In the genomic region with DNA sequence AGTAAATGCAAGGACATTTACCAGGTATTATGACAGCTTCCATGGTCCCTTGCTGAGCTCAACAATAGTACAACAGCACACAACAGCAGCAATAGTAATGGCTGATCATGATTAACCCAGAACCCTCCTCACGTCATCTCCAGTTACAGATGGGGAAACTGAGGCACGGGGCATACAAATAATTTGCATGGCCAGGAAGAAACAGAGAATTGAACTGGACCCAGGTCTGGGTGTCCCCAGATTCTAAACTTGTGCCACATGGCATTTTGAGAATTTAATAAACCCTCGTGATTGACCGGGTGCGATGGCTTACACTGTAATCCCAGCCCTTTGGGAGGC, we compare ENCODE assay signal across 9 cellular contexts. TPM values are rescaled to one million over a fixed set of nuclear protein-coding genes. Genes with fewer than 3 reads are reported as not detected.
DNase-seq lines count a peak whose midpoint lies in the region; ATAC-seq, FAIRE-seq and TF ChIP-seq lines count a peak whose summit lies in the region.
"Had no signal": no experiment of that assay in that cellular context is flagged by ENCODE, and none has a peak within 500 bp of the region (broad histone marks: within the 10 kb centered on the region; RNA-seq: fewer than 3 reads in every experiment).

No MANE protein-coding gene starts in this region.

- H3K9ac ChIP-seq in HepG2 (ENCODE audit: insufficient read depth, low read depth, low read length), result peak overlapping the region; percentile 50; the same call in 1 of the 2 replicates

- TF ChIP-seq EP300 in HepG2 (IDR thresholded peaks at IDR 0.05; ENCODE audit: low read depth in 2 of 2, low read length in 2 of 2) (no peak), HepG2 (CRISPR knock-in tag; IDR thresholded peaks at IDR 0.05; ENCODE audit: borderline replicate concordance) (no peak), tibial nerve (IDR thresholded peaks at IDR 0.05) (no peak)

- TF ChIP-seq POLR2A in HepG2 (IDR thresholded peaks at IDR 0.05; ENCODE audit: insufficient read depth in 1 of 2, low read depth in 2 of 2, low read length in 2 of 2) (no peak), tibial nerve (IDR thresholded peaks at IDR 0.05) (no peak)

- DNase-seq in activated naive CD4-positive, alpha-beta T cell treated with Interleukin-2 at 50 U/mL for 16 hours, result no peak
- DNase-seq in ascending aorta (ENCODE audit: low spot score in 2 of 2), result no peak
- DNase-seq in HepG2 (ENCODE audit: low spot score), result no peak
- DNase-seq in tibial nerve (ENCODE audit: low spot score in 2 of 2), result no peak
- no peak for DNase-seq in GM13977 (ENCODE audit: low spot score)
- no peak for DNase-seq in iPS-NIHi11 (ENCODE audit: low spot score)
- no peak for DNase-seq in ecto neural progenitor cell (ENCODE audit: low spot score)

- CTCF ChIA-PET in HepG2 (lab: Yijun Ruan, JAX; ENCODE audit: low intra/inter-chr PET ratio, low total read pairs), result no interaction called here

- no peaks in the 10 kb centered on the region for H3K36me3 Mint-ChIP-seq in activated naive CD4-positive, alpha-beta T cell treated with anti-CD3 and anti-CD28 coated beads, Interleukin-2, amount 50 U/mL, for 24 hours

- H3K9me3 ChIP-seq in ascending aorta (no peaks in the 10 kb centered on the region), HepG2 (ENCODE audit: low read length) (no peaks in the 10 kb centered on the region), tibial nerve (no peaks in the 10 kb centered on the region)

- H3K36me3 ChIP-seq in ascending aorta (no peaks in the 10 kb centered on the region), HepG2 (replicated peaks in 1 of 2; ENCODE audit: control insufficient read depth in 1 of 2, insufficient read depth in 2 of 2, low read length in 2 of 2) (no peaks in the 10 kb centered on the region), tibial nerve (no peaks in the 10 kb centered on the region)

- intact Hi-C loops in ascending aorta (cut with DNase I) (loop anchor here (5.0 to 10.0 kb wide), 2 partner anchors 97 to 310 kb away; partner anchors contain the start of genes ARRDC2 and SSBP4), HepG2 (cut with micrococcal nuclease; ENCODE audit: unreplicated experiment) (no loop called here)

- H3K27ac ChIP-seq in ascending aorta, result peak overlapping the region; percentile 80 to 90
- peak overlapping the region; percentile 34 for H3K27ac ChIP-seq in HepG2 (ENCODE audit: extremely low read length, insufficient read depth, low read length)
- peak overlapping the region; percentile 44 to 86 (median 72) for H3K27ac ChIP-seq in tibial nerve

- H3K4me3 ChIP-seq in ascending aorta, result peak overlapping the region; percentile 43 to 60
- peak overlapping the region; percentile 28 to 69 (median 62); a peak in 5 of 6 replicates for H3K4me3 ChIP-seq in HepG2 (replicated peaks in 1 of 3; ENCODE audit: insufficient read depth in 1 of 3, low read depth in 2 of 3, low read length in 3 of 3)
- H3K4me3 ChIP-seq in tibial nerve, result peak overlapping the region; percentile 1 to 44 (median 26)

- H2AFZ ChIP-seq in HepG2 (ENCODE audit: low read length), result no peak overlapping the region

- no peak for FAIRE-seq in HepG2 (lab: Jason Lieb, UNC)
- FAIRE-seq: small intestine had no signal

- in situ Hi-C loops in HepG2 (cut with HindIII; ENCODE audit: extremely low pct_ligation_motif_present, low pct_unique_long_range_greater_than_20kb) (no loop called here), GM13977 (cut with MboI; ENCODE audit: low pct_unique_long_range_greater_than_20kb, low sequenced_read_pairs, unreplicated experiment) (no loop called here)

- TF ChIP-seq RAD21 in HepG2 (CRISPR knock-in tag; IDR thresholded peaks at IDR 0.05), result no peak

- no peaks in the 10 kb centered on the region for H4K20me1 ChIP-seq in HepG2 (ENCODE audit: insufficient read depth, low read length)

- TF ChIP-seq CTCF in ascending aorta (IDR thresholded peaks at IDR 0.05), result no peak
- TF ChIP-seq CTCF in HepG2 (CRISPR knock-in tag; IDR thresholded peaks at IDR 0.05), result no peak
- TF ChIP-seq CTCF in tibial nerve (IDR thresholded peaks at IDR 0.05), result no peak
- no peak for TF ChIP-seq CTCF in GM13977 (IDR thresholded peaks at IDR 0.05; ENCODE audit: extremely low read depth, insufficient read depth, missing control alignments)

- H3K79me2 ChIP-seq in HepG2 (ENCODE audit: insufficient read depth, low read length), result no peaks in the 10 kb centered on the region

- H3K27me3 Mint-ChIP-seq in activated naive CD4-positive, alpha-beta T cell treated with anti-CD3 and anti-CD28 coated beads, Interleukin-2, amount 50 U/mL, for 24 hours, result no peaks in the 10 kb centered on the region

- WGBS in HepG2 (ENCODE audit: low lambda C conversion rate), result 46% methylated on average over 5 of the region's 5 CpGs
- 68 to 80% methylated on average over 5 of the region's 5 CpGs for WGBS in tibial nerve, 2 donors

- peaks cover 19% of the 10 kb centered on the region for H3K4me1 Mint-ChIP-seq in activated naive CD4-positive, alpha-beta T cell treated with anti-CD3 and anti-CD28 coated beads, Interleukin-2, amount 50 U/mL, for 24 hours

- ATAC-seq in HepG2, result peak; percentile 10; the same call in 2 of the 3 replicates

- H3K9me3 Mint-ChIP-seq in activated naive CD4-positive, alpha-beta T cell treated with anti-CD3 and anti-CD28 coated beads, Interleukin-2, amount 50 U/mL, for 24 hours, result no peaks in the 10 kb centered on the region

- no TSS peak for BruUV-seq in HepG2 (replicated peaks; lab: Mats Ljungman, UMichigan)

- H3K4me3 Mint-ChIP-seq in activated naive CD4-positive, alpha-beta T cell treated with anti-CD3 and anti-CD28 coated beads, Interleukin-2, amount 50 U/mL, for 24 hours, result peak overlapping the region; percentile 74

- H3K27ac Mint-ChIP-seq in activated naive CD4-positive, alpha-beta T cell treated with anti-CD3 and anti-CD28 coated beads, Interleukin-2, amount 50 U/mL, for 24 hours, result no peak overlapping the region

- peaks cover 4 to 15% of the 10 kb centered on the region in 2 donors for H3K4me1 ChIP-seq in ascending aorta
- H3K4me1 ChIP-seq in HepG2 (ENCODE audit: insufficient read depth, low read length), result peaks cover 62% of the 10 kb centered on the region
- peaks cover 0 to 35% (median 6%) of the 10 kb centered on the region in 4 donors for H3K4me1 ChIP-seq in tibial nerve

- H3K27me3 ChIP-seq in ascending aorta (no peaks in the 10 kb centered on the region), HepG2 (ENCODE audit: control insufficient read depth in 1 of 2, insufficient read depth in 2 of 2, low read length in 2 of 2) (no peaks in the 10 kb centered on the region), tibial nerve (peaks cover 0 to 20% of the 10 kb centered on the region in 2 donors)

- peak overlapping the region; percentile 81 for H3K4me2 ChIP-seq in HepG2 (ENCODE audit: low read depth, low read length)

- POLR2A ChIA-PET in HepG2 (lab: Yijun Ruan, JAX), result interaction anchor here (0.8 to 1.4 kb wide), 4 partner anchors 11 to 50 kb away, joined by 3 to 5 read pairs (median 3); partner anchors contain the start of gene PIK3R2

RNA-seq across cellular contexts. Expression of gene MAST3, which starts 7.2 kb away (rescaled TPM):
- total RNA-seq in ascending aorta, result 32.8 TPM
- total RNA-seq in HepG2 (2016; rRNA removed; fragmentation: Illumina TruSeq; extraction: Trizol), result 4.1 and 4.5 TPM in 2 replicates
- 1.9 and 2.8 TPM in 2 replicates for total RNA-seq in HepG2 (2016; cell fraction: cytosol; rRNA removed; fragmentation: Illumina TruSeq; extraction: Trizol; ENCODE audit: low read depth)
- total RNA-seq in HepG2 (2016; cell fraction: insoluble cytoplasmic fraction; rRNA removed; fragmentation: Illumina TruSeq; extraction: Trizol), result 3.6 and 4.1 TPM in 2 replicates
- total RNA-seq in HepG2 (2016; cell fraction: membrane; rRNA removed; fragmentation: Illumina TruSeq; extraction: Trizol), result 4.4 and 5.1 TPM in 2 replicates
- total RNA-seq in HepG2 (2016; cell fraction: nucleus; rRNA removed; fragmentation: Illumina TruSeq; extraction: Trizol), result 5.3 and 7.5 TPM in 2 replicates
- polyA plus RNA-seq in HepG2 (2011; rRNA removed), result 4.6 and 6.0 TPM in 2 replicates
- polyA plus RNA-seq in HepG2 (2011; cell fraction: cytosol; rRNA removed), result 2.0 and 2.4 TPM in 2 replicates
- 18.7 and 20.6 TPM in 2 replicates for polyA plus RNA-seq in HepG2 (2011; cell fraction: nucleus; rRNA removed)
- polyA plus RNA-seq in HepG2 (2012), result 5.2 and 6.4 TPM in 2 replicates
- 1.0 and 1.1 TPM in 2 replicates for polyA plus RNA-seq in HepG2 (2016; cell fraction: cytosol; fragmentation: Illumina TruSeq; extraction: Trizol; ENCODE audit: low read depth)
- 4.1 and 5.8 TPM in 2 replicates for polyA plus RNA-seq in HepG2 (2016; cell fraction: insoluble cytoplasmic fraction; fragmentation: Illumina TruSeq; extraction: Trizol; ENCODE audit: low read depth)
- 2.0 and 2.2 TPM in 2 replicates for polyA plus RNA-seq in HepG2 (2016; cell fraction: membrane; fragmentation: Illumina TruSeq; extraction: Trizol; ENCODE audit: low read depth)
- polyA plus RNA-seq in HepG2 (2016; cell fraction: nucleus; fragmentation: Illumina TruSeq; extraction: Trizol; ENCODE audit: insufficient read depth, low read depth), result 22.7 and 26.8 TPM in 2 replicates
- 3.2 and 9.3 TPM in 2 replicates for polyA minus RNA-seq in HepG2 (2011; rRNA and poly(A)+ RNA removed; ENCODE audit: low replicate concordance)
- polyA minus RNA-seq in HepG2 (2011; cell fraction: cytosol; rRNA and poly(A)+ RNA removed), result 6.7 and 7.6 TPM in 2 replicates
- polyA minus RNA-seq in HepG2 (2011; cell fraction: nucleus; rRNA and poly(A)+ RNA removed), result 7.3 and 8.5 TPM in 2 replicates
- total RNA-seq in tibial nerve, result 10 to 100 TPM in 2 of 4 donors, 1 to 10 TPM in 2; 7.6 to 19.8 (median 10.0) TPM

RNA-seq across cellular contexts. Expression of gene IL12RB1, which starts 18.0 kb away (rescaled TPM):
- total RNA-seq in ascending aorta (1.5 TPM), HepG2 (2016; rRNA removed; fragmentation: Illumina TruSeq; extraction: Trizol) (0.04 TPM in 1 of 2 replicates, not detected in the other), tibial nerve (1 to 10 TPM; 1.0 to 4.8 (median 1.9) TPM)
- total RNA-seq in HepG2 (2016; cell fraction: cytosol; rRNA removed; fragmentation: Illumina TruSeq; extraction: Trizol; ENCODE audit: low read depth), result not detected in 2 replicates
- total RNA-seq in HepG2 (2016; cell fraction: insoluble cytoplasmic fraction; rRNA removed; fragmentation: Illumina TruSeq; extraction: Trizol), result 0.09 TPM in 1 of 2 replicates, not detected in the other
- total RNA-seq in HepG2 (2016; cell fraction: membrane; rRNA removed; fragmentation: Illumina TruSeq; extraction: Trizol), result 0.12 TPM in 1 of 2 replicates, not detected in the other
- total RNA-seq in HepG2 (2016; cell fraction: nucleus; rRNA removed; fragmentation: Illumina TruSeq; extraction: Trizol), result not detected in 2 replicates
- 0.03 and 0.13 TPM in 2 replicates for polyA plus RNA-seq in HepG2 (2011; rRNA removed)
- 0.10 and 0.19 TPM in 2 replicates for polyA plus RNA-seq in HepG2 (2011; cell fraction: cytosol; rRNA removed)
- 0.27 and 0.35 TPM in 2 replicates for polyA plus RNA-seq in HepG2 (2011; cell fraction: nucleus; rRNA removed)
- 0.12 TPM in 1 of 2 replicates, not detected in the other for polyA plus RNA-seq in HepG2 (2012)
- not detected in 2 replicates for polyA plus RNA-seq in HepG2 (2016; cell fraction: cytosol; fragmentation: Illumina TruSeq; extraction: Trizol; ENCODE audit: low read depth)
- not detected in 2 replicates for polyA plus RNA-seq in HepG2 (2016; cell fraction: insoluble cytoplasmic fraction; fragmentation: Illumina TruSeq; extraction: Trizol; ENCODE audit: low read depth)
- 0.09 TPM in 1 of 2 replicates, not detected in the other for polyA plus RNA-seq in HepG2 (2016; cell fraction: membrane; fragmentation: Illumina TruSeq; extraction: Trizol; ENCODE audit: low read depth)
- polyA plus RNA-seq in HepG2 (2016; cell fraction: nucleus; fragmentation: Illumina TruSeq; extraction: Trizol; ENCODE audit: insufficient read depth, low read depth), result 0.20 TPM in 1 of 2 replicates, not detected in the other
- polyA minus RNA-seq in HepG2 (2011; rRNA and poly(A)+ RNA removed; ENCODE audit: low replicate concordance), result 0.12 and 0.36 TPM in 2 replicates
- polyA minus RNA-seq in HepG2 (2011; cell fraction: cytosol; rRNA and poly(A)+ RNA removed), result not detected in 2 replicates
- not detected in 2 replicates for polyA minus RNA-seq in HepG2 (2011; cell fraction: nucleus; rRNA and poly(A)+ RNA removed)

RNA-seq across cellular contexts. Expression of gene PIK3R2, which starts 48.2 kb away (rescaled TPM):
- total RNA-seq in ascending aorta, result 43.1 TPM
- total RNA-seq in HepG2 (2016; rRNA removed; fragmentation: Illumina TruSeq; extraction: Trizol), result 15.8 and 25.3 TPM in 2 replicates
- 13.7 and 16.1 TPM in 2 replicates for total RNA-seq in HepG2 (2016; cell fraction: cytosol; rRNA removed; fragmentation: Illumina TruSeq; extraction: Trizol; ENCODE audit: low read depth)
- 12.5 and 18.3 TPM in 2 replicates for total RNA-seq in HepG2 (2016; cell fraction: insoluble cytoplasmic fraction; rRNA removed; fragmentation: Illumina TruSeq; extraction: Trizol)
- 33.3 and 40.2 TPM in 2 replicates for total RNA-seq in HepG2 (2016; cell fraction: membrane; rRNA removed; fragmentation: Illumina TruSeq; extraction: Trizol)
- 14.5 and 18.4 TPM in 2 replicates for total RNA-seq in HepG2 (2016; cell fraction: nucleus; rRNA removed; fragmentation: Illumina TruSeq; extraction: Trizol)
- 18.6 and 27.2 TPM in 2 replicates for polyA plus RNA-seq in HepG2 (2011; rRNA removed)
- 17.0 and 21.2 TPM in 2 replicates for polyA plus RNA-seq in HepG2 (2011; cell fraction: cytosol; rRNA removed)
- polyA plus RNA-seq in HepG2 (2011; cell fraction: nucleus; rRNA removed), result 35.7 and 42.1 TPM in 2 replicates
- 39.2 and 39.3 TPM in 2 replicates for polyA plus RNA-seq in HepG2 (2012)
- 8.4 and 11.9 TPM in 2 replicates for polyA plus RNA-seq in HepG2 (2016; cell fraction: cytosol; fragmentation: Illumina TruSeq; extraction: Trizol; ENCODE audit: low read depth)
- polyA plus RNA-seq in HepG2 (2016; cell fraction: insoluble cytoplasmic fraction; fragmentation: Illumina TruSeq; extraction: Trizol; ENCODE audit: low read depth), result 30.5 and 42.6 TPM in 2 replicates
- polyA plus RNA-seq in HepG2 (2016; cell fraction: membrane; fragmentation: Illumina TruSeq; extraction: Trizol; ENCODE audit: low read depth), result 46.8 and 48.0 TPM in 2 replicates
- polyA plus RNA-seq in HepG2 (2016; cell fraction: nucleus; fragmentation: Illumina TruSeq; extraction: Trizol; ENCODE audit: insufficient read depth, low read depth), result 60.8 and 65.6 TPM in 2 replicates
- polyA minus RNA-seq in HepG2 (2011; rRNA and poly(A)+ RNA removed; ENCODE audit: low replicate concordance), result 18.1 and 22.4 TPM in 2 replicates
- 12.0 and 21.3 TPM in 2 replicates for polyA minus RNA-seq in HepG2 (2011; cell fraction: cytosol; rRNA and poly(A)+ RNA removed)
- polyA minus RNA-seq in HepG2 (2011; cell fraction: nucleus; rRNA and poly(A)+ RNA removed), result 12.7 and 19.6 TPM in 2 replicates
- 10 to 100 TPM; 12.2 to 38.1 (median 15.7) TPM for total RNA-seq in tibial nerve

Comparison
In these comparisons a context has a peak if more than half of its experiments do, and no peak if none do; other contexts are left out.
1. H3K27ac ChIP-seq: peak in every context shown above with its lines; median percentile 85 in ascending aorta; 72 in tibial nerve; 34 in HepG2.